Comparison of ENCODE assay signal across 27 cellular contexts in the genomic region with DNA sequence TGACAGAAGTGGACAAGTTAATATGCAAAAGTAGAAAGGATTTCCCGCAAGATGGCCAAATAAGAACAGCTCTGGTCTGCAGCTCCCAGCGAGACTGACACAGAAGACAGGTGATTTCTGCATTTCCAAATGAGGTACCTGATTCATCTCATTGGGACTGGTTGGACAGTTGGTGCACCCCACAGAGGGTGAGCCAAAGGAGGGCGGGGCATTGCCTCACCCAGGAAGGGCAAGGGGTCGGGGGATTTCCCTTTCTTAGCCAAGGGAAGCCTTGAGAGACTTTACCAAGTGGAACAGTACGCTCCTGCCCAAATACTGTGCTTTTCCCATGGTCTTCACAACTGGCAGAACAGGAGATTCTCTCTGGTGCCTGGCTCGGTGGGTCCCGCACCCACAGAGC.
"Had no signal": no experiment of that assay in that cellular context is flagged by ENCODE, and none has a peak within 500 bp of the region (broad histone marks: within the 10 kb centered on the region; RNA-seq: fewer than 3 reads in every experiment).

No MANE protein-coding gene starts in this region.

- H3K36me3 ChIP-seq: esophagus muscularis mucosa, gastroesophageal sphincter, heart left ventricle, left lung, neural progenitor cell, prostate gland, right atrium auricular region, stomach, thyroid gland, vagina had no signal

- ATAC-seq: effector memory CD8-positive, alpha-beta T cell; foreskin keratinocyte; gastroesophageal sphincter; heart left ventricle; left cardiac atrium; left lung; naive thymus-derived CD4-positive, alpha-beta T cell; sciatic nerve; stimulated activated effector memory CD8-positive, alpha-beta T cell treated with anti-CD3 and anti-CD28 coated beads, Interleukin-12 subunit alpha, Interleukin-12 subunit beta, amount 100 ng/mL, for 72 hours had no signal

- H3K4me1 ChIP-seq: esophagus muscularis mucosa, foreskin keratinocyte, gastroesophageal sphincter, heart left ventricle, left lung, prostate gland, right atrium auricular region, stomach, vagina had no signal

- H3K27me3 Mint-ChIP-seq: effector memory CD8-positive, alpha-beta T cell; naive thymus-derived CD4-positive, alpha-beta T cell had no signal

- H3K9me3 ChIP-seq: esophagus muscularis mucosa, gastroesophageal sphincter, heart left ventricle, prostate gland, right atrium auricular region, thyroid gland, vagina had no signal

- H3K36me3 Mint-ChIP-seq: neural progenitor cell had no signal

- H3K4me3 ChIP-seq: esophagus muscularis mucosa, gastroesophageal sphincter, heart left ventricle, hepatocyte, left lung, neural progenitor cell, prostate gland, right atrium auricular region, smooth muscle cell, stomach, thyroid gland, vagina had no signal

- H2AFZ ChIP-seq: hepatocyte, neural progenitor cell had no signal

- H3K79me2 ChIP-seq: hepatocyte had no signal

- H3K27ac Mint-ChIP-seq: effector memory CD8-positive, alpha-beta T cell; naive thymus-derived CD4-positive, alpha-beta T cell; nephron; neural progenitor cell; stimulated activated effector memory CD8-positive, alpha-beta T cell treated with anti-CD3 and anti-CD28 coated beads, Interleukin-12 subunit alpha, Interleukin-12 subunit beta, amount 100 ng/mL, for 72 hours had no signal

- H3K27ac ChIP-seq: epithelial cell of prostate, esophagus muscularis mucosa, foreskin keratinocyte, gastroesophageal sphincter, heart left ventricle, hepatocyte, left lung, neural progenitor cell, prostate gland, right atrium auricular region, stomach, thyroid gland, vagina had no signal

- DNase-seq: cortex of kidney; effector memory CD8-positive, alpha-beta T cell; foreskin keratinocyte; left cardiac atrium; midbrain; naive thymus-derived CD4-positive, alpha-beta T cell; nucleus accumbens; stimulated activated CD4-positive, alpha-beta T cell treated with anti-CD3 and anti-CD28 coated beads, Interleukin-2, amount 100 ng/mL, for 24 hours; stimulated activated CD4-positive, alpha-beta T cell treated with anti-CD3 and anti-CD28 coated beads, Interleukin-4, amount 100 ng/mL, for 24 hours; stimulated activated naive CD4-positive, alpha-beta T cell treated with Interleukin-2 at 50 U/mL for 16 hours; stomach; trophoblast cell had no signal

- H3K27me3 ChIP-seq: foreskin keratinocyte, hepatocyte, left lung, neural progenitor cell, right atrium auricular region, thyroid gland, vagina had no signal

- H3K4me1 Mint-ChIP-seq: naive thymus-derived CD4-positive, alpha-beta T cell; nephron; stimulated activated effector memory CD8-positive, alpha-beta T cell treated with anti-CD3 and anti-CD28 coated beads, Interleukin-12 subunit alpha, Interleukin-12 subunit beta, amount 100 ng/mL, for 72 hours had no signal

- H3K4me3 Mint-ChIP-seq: effector memory CD8-positive, alpha-beta T cell; naive thymus-derived CD4-positive, alpha-beta T cell; nephron; neural progenitor cell; stimulated activated effector memory CD8-positive, alpha-beta T cell treated with anti-CD3 and anti-CD28 coated beads, Interleukin-12 subunit alpha, Interleukin-12 subunit beta, amount 100 ng/mL, for 72 hours had no signal

- H3K4me2 ChIP-seq: hepatocyte, neural progenitor cell, smooth muscle cell had no signal

- H3K9ac ChIP-seq: neural progenitor cell had no signal
